In the genomic region with DNA sequence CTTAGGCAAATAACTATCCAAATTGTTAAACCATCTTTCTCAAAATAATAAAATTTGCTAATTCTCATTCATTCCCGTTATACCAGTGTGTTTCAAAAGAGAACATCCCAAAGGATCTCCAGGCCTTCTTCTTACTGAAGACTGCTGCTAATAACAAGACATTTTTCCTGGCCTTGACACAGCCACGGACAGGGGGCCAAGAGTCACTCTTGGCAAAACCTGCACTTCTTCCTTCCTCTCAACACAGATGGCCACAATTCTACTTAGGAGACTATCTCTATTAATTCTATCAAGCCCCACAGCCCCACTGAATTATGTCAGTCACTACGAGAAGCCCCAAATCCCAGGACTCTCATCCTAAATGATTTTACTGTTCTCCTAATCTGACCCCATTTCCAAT, we compare ENCODE assay signal across 29 cellular contexts.
"Had no signal": no experiment of that assay in that cellular context is flagged by ENCODE, and none has a peak within 500 bp of the region (broad histone marks: within the 10 kb centered on the region; RNA-seq: fewer than 3 reads in every experiment).

No MANE protein-coding gene starts in this region.

- H3K27ac Mint-ChIP-seq: activated CD8-positive, alpha-beta T cell treated with anti-CD3 and anti-CD28 coated beads, Interleukin-2, amount 10 ng/mL, durations not matched to agents 7 days and 5 days; activated naive CD4-positive, alpha-beta T cell treated with anti-CD3 and anti-CD28 coated beads, Interleukin-2, amount 50 U/mL, for 72 hours; activated naive CD8-positive, alpha-beta T cell treated with anti-CD3 and anti-CD28 coated beads, Interleukin-2, amount 50 U/mL, for 24 hours; T-helper 17 cell; WTC11 had no signal

- H3K4me3 Mint-ChIP-seq: activated CD8-positive, alpha-beta T cell treated with anti-CD3 and anti-CD28 coated beads, Interleukin-2, amount 10 ng/mL, durations not matched to agents 7 days and 5 days; activated naive CD8-positive, alpha-beta T cell treated with anti-CD3 and anti-CD28 coated beads, Interleukin-2, amount 50 U/mL, for 24 hours; T-helper 17 cell; WTC11 had no signal

- H3K4me1 Mint-ChIP-seq: activated naive CD8-positive, alpha-beta T cell treated with anti-CD3 and anti-CD28 coated beads, Interleukin-2, amount 50 U/mL, for 24 hours; T-helper 17 cell; WTC11 had no signal

- H3K4me1 ChIP-seq: ascending aorta, Peyer's patch had no signal

- H3K27me3 ChIP-seq: ascending aorta, body of pancreas, Peyer's patch had no signal

- H3K4me3 ChIP-seq: ascending aorta, body of pancreas, Peyer's patch had no signal

- H3K9me3 Mint-ChIP-seq: activated naive CD4-positive, alpha-beta T cell treated with anti-CD3 and anti-CD28 coated beads, Interleukin-2, amount 50 U/mL, for 72 hours; activated naive CD8-positive, alpha-beta T cell treated with anti-CD3 and anti-CD28 coated beads, Interleukin-2, amount 50 U/mL, for 24 hours; WTC11 had no signal

- H3K9me3 ChIP-seq: ascending aorta, body of pancreas, Peyer's patch had no signal

- DNase-seq: activated CD4-positive, alpha-beta T cell treated with anti-CD3 and anti-CD28 coated beads for 48 hours; activated CD4-positive, alpha-beta T cell treated with anti-CD3 and anti-CD28 coated beads, Interleukin-2, amount 50 U/mL, for 4 hours; activated CD4-positive, CD25-positive, alpha-beta regulatory T cell treated with anti-CD3 and anti-CD28 coated beads, Interleukin-2, amount 50 U/mL, for 72 hours; activated CD8-positive, alpha-beta memory T cell treated with anti-CD3 and anti-CD28 coated beads, Interleukin-2, amount 50 U/mL, for 48 hours; activated CD8-positive, alpha-beta T cell treated with anti-CD3 and anti-CD28 coated beads, Interleukin-2, amount 10 ng/mL, durations not matched to agents 7 days and 5 days; activated effector memory CD4-positive, alpha-beta T cell treated with Interleukin-2 at 50 U/mL for 16 hours; activated naive CD4-positive, alpha-beta T cell treated with Interleukin-2 at 50 U/mL for 16 hours; activated naive CD8-positive, alpha-beta T cell treated with anti-CD3 and anti-CD28 coated beads, Interleukin-2, amount 50 U/mL, for 24 hours; activated T-cell treated with anti-CD3 and anti-CD28 coated beads, Interleukin-2, amount 50 U/mL, for 1 hour; amniotic stem cell; body of pancreas; IMR-90; KBM-7; NCI-H1048; NCI-H146; NCI-H1930; NCI-H2171; NCI-H2227 treated with DMSO at 0.1 percent for 48 hours; NCI-H446 treated with DMSO at 0.1 percent for 48 hours; NCI-H524 treated with DMSO at 0.1 percent for 48 hours; NCI-H748 treated with DMSO at 0.1 percent for 48 hours; Peyer's patch; SHP77 treated with DMSO at 0.1 percent for 48 hours; T-helper 17 cell; T-helper 9 cell had no signal

- ATAC-seq: activated CD8-positive, alpha-beta T cell treated with anti-CD3 and anti-CD28 coated beads, Interleukin-2, amount 10 ng/mL, durations not matched to agents 7 days and 5 days; activated naive CD4-positive, alpha-beta T cell treated with anti-CD3 and anti-CD28 coated beads, Interleukin-2, amount 50 U/mL, for 72 hours; activated naive CD8-positive, alpha-beta T cell treated with anti-CD3 and anti-CD28 coated beads, Interleukin-2, amount 50 U/mL, for 24 hours; body of pancreas; T-helper 17 cell; WTC11 had no signal

- H3K36me3 Mint-ChIP-seq: activated naive CD4-positive, alpha-beta T cell treated with anti-CD3 and anti-CD28 coated beads, Interleukin-2, amount 50 U/mL, for 72 hours had no signal

- H3K27ac ChIP-seq: body of pancreas, Peyer's patch, RWPE1 had no signal
